In genomic region chr16:87861300-87862099, GRCh38 we compare ENCODE assay signal across 8 cellular contexts. TPM values are rescaled to one million over a fixed set of nuclear protein-coding genes. Genes with fewer than 3 reads are reported as not detected.
DNase-seq lines count a peak whose midpoint lies in the region; ATAC-seq, FAIRE-seq and TF ChIP-seq lines count a peak whose summit lies in the region.
"Not testable (repeated sequence)": the region's sequence is repeated elsewhere in the genome, so short reads cannot be mapped to it uniquely, and the experiment has no call there.

No MANE protein-coding gene starts in this region.

- TF ChIP-seq RAD21 in HepG2 (CRISPR knock-in tag; IDR thresholded peaks at IDR 0.05): 0 out of 2 replicates have a peak, but pooled peaks have one; percentile 19

- CTCF ChIA-PET in Calu3 (lab: Charles Lee); HepG2 (lab: Yijun Ruan, JAX; ENCODE audit: low intra/inter-chr PET ratio, low total read pairs): not testable (repeated sequence)
- CTCF ChIA-PET in WTC11 (lab: Charles Lee): interaction anchor here (1.2 kb wide), 1 partner anchor 12 kb away, joined by 3 read pairs; no protein-coding TSS in a partner anchor

- peak overlapping the region; percentile 76 for H3K27ac Mint-ChIP-seq in Calu3 (ENCODE audit: unreplicated experiment)
- H3K27ac Mint-ChIP-seq in WTC11; activated T-helper 2 cell treated with anti-CD3 and anti-CD28 coated beads, Interferon-gamma antibody, Interleukin-2, Interleukin-4, amounts not matched to agents 10 μg/mL and 5 μg/mL and 100 μg/mL, durations not matched to agents 14 hours and 24 hours and 36 hours: not testable (repeated sequence)
- peak overlapping the region; percentile 84 for H3K27ac Mint-ChIP-seq in central memory CD8-positive, alpha-beta T cell (ENCODE audit: low read depth)

- POLR2A ChIA-PET in WTC11 (lab: Charles Lee): not testable (repeated sequence)
- POLR2A ChIA-PET in HepG2 (lab: Yijun Ruan, JAX): interaction anchor here (1.0 to 13.8 kb wide), 10 partner anchors 6 to 96 kb away, joined by 3 to 399 read pairs (median 4); partner anchors contain the start of genes BANP, KLHDC4 and SLC7A5

- H3K27me3 Mint-ChIP-seq in Calu3 (ENCODE audit: unreplicated experiment); activated T-helper 2 cell treated with anti-CD3 and anti-CD28 coated beads, Interferon-gamma antibody, Interleukin-2, Interleukin-4, amounts not matched to agents 10 μg/mL and 5 μg/mL and 100 μg/mL, durations not matched to agents 14 hours and 24 hours and 36 hours (ENCODE audit: low read depth); central memory CD8-positive, alpha-beta T cell: not testable (repeated sequence)
- peaks cover 48% of the 10 kb centered on the region for H3K27me3 Mint-ChIP-seq in WTC11 (ENCODE audit: low read depth)

- H3K4me1 ChIP-seq in OCI-LY1 (ENCODE audit: insufficient read depth, low read length, severe bottlenecking): peaks cover 96% of the 10 kb centered on the region
- peaks cover 97% of the 10 kb centered on the region for H3K4me1 ChIP-seq in HepG2 (ENCODE audit: insufficient read depth, low read length)
- H3K4me1 ChIP-seq in sigmoid colon: peaks cover 0 to 97% (median 76%) of the 10 kb centered on the region in 4 donors

- DNase-seq in Calu3; WTC11 (ENCODE audit: low spot score); activated T-helper 2 cell treated with anti-CD3 and anti-CD28 coated beads, Interferon-gamma antibody, Interleukin-2, Interleukin-4, amounts not matched to agents 10 μg/mL and 5 μg/mL and 100 μg/mL, durations not matched to agents 14 hours and 24 hours and 36 hours (ENCODE audit: low spot score); central memory CD8-positive, alpha-beta T cell (ENCODE audit: low spot score in 2 of 2); sigmoid colon: not testable (repeated sequence)
- peak; percentile 95 for DNase-seq in HepG2 (ENCODE audit: low spot score)

- not testable (repeated sequence) for H4K20me1 ChIP-seq in OCI-LY1 (ENCODE audit: insufficient read depth, low read length)
- peaks cover 56% of the 10 kb centered on the region for H4K20me1 ChIP-seq in HepG2 (ENCODE audit: insufficient read depth, low read length)

- not testable (repeated sequence) for H3K9me3 ChIP-seq in OCI-LY1 (ENCODE audit: low read length); HepG2 (ENCODE audit: low read length); sigmoid colon

- H3K36me3 Mint-ChIP-seq in Calu3 (ENCODE audit: insufficient read depth, unreplicated experiment): peaks cover 98% of the 10 kb centered on the region
- H3K36me3 Mint-ChIP-seq in WTC11: peaks cover 27% of the 10 kb centered on the region
- peaks cover 89% of the 10 kb centered on the region for H3K36me3 Mint-ChIP-seq in activated T-helper 2 cell treated with anti-CD3 and anti-CD28 coated beads, Interferon-gamma antibody, Interleukin-2, Interleukin-4, amounts not matched to agents 10 μg/mL and 5 μg/mL and 100 μg/mL, durations not matched to agents 14 hours and 24 hours and 36 hours (ENCODE audit: low read depth)
- peaks cover 43% of the 10 kb centered on the region for H3K36me3 Mint-ChIP-seq in central memory CD8-positive, alpha-beta T cell (ENCODE audit: insufficient read depth)

- peak overlapping the region; percentile 30; the same call in 1 of the 2 replicates for H3K9ac ChIP-seq in OCI-LY1 (ENCODE audit: low read length)
- H3K9ac ChIP-seq in HepG2 (ENCODE audit: insufficient read depth, low read depth, low read length): peak overlapping the region; percentile 71

- intact Hi-C loops in Calu3 (cut with micrococcal nuclease; ENCODE audit: unreplicated experiment); activated T-helper 2 cell treated with anti-CD3 and anti-CD28 coated beads, Interferon-gamma antibody, Interleukin-2, Interleukin-4, amounts not matched to agents 10 μg/mL and 5 μg/mL and 100 μg/mL, durations not matched to agents 14 hours and 24 hours and 36 hours (cut with micrococcal nuclease); HepG2 (cut with micrococcal nuclease; ENCODE audit: unreplicated experiment); sigmoid colon (cut with DNase I): not testable (repeated sequence)

- TF ChIP-seq CTCF in Calu3 (IDR thresholded peaks at IDR 0.05; ENCODE audit: unreplicated experiment); OCI-LY1 (IDR thresholded peaks at IDR 0.05; ENCODE audit: low read length); WTC11 (IDR thresholded peaks at IDR 0.05); sigmoid colon (IDR thresholded peaks at IDR 0.05): not testable (repeated sequence)
- TF ChIP-seq CTCF in HepG2 (CRISPR knock-in tag; IDR thresholded peaks at IDR 0.05): peak; percentile 29; the same call in 1 of the 2 replicates

- peak overlapping the region; percentile 58 for H3K4me2 ChIP-seq in OCI-LY1 (ENCODE audit: low read length)
- H3K4me2 ChIP-seq in HepG2 (ENCODE audit: low read depth, low read length): peak overlapping the region; percentile 77

- H3K4me3 Mint-ChIP-seq in Calu3 (ENCODE audit: low read depth, unreplicated experiment): peak overlapping the region; percentile 54
- H3K4me3 Mint-ChIP-seq in WTC11; central memory CD8-positive, alpha-beta T cell: not testable (repeated sequence)
- H3K4me3 Mint-ChIP-seq in activated T-helper 2 cell treated with anti-CD3 and anti-CD28 coated beads, Interferon-gamma antibody, Interleukin-2, Interleukin-4, amounts not matched to agents 10 μg/mL and 5 μg/mL and 100 μg/mL, durations not matched to agents 14 hours and 24 hours and 36 hours (ENCODE audit: low read depth): peak overlapping the region; percentile 33

- H3K4me3 ChIP-seq in OCI-LY1 (ENCODE audit: low read depth, low read length, poor library complexity, severe bottlenecking): peak overlapping the region; percentile 28
- peak overlapping the region in 1 of 3 experiments; percentile 66; a peak in 4 of 6 replicates for H3K4me3 ChIP-seq in HepG2 (replicated peaks in 1 of 3; ENCODE audit: insufficient read depth in 1 of 3, low read depth in 2 of 3, low read length in 3 of 3)
- not testable (repeated sequence) for H3K4me3 ChIP-seq in sigmoid colon

- not testable (repeated sequence) for BruUV-seq in Calu3 (replicated peaks; lab: Mats Ljungman, UMichigan); HepG2 (replicated peaks; lab: Mats Ljungman, UMichigan)

- H3F3A ChIP-seq in OCI-LY1 (ENCODE audit: insufficient read depth, low read length): not testable (repeated sequence)

- FAIRE-seq in HepG2 (lab: Jason Lieb, UNC): not testable (repeated sequence)

- peak in 1 of 2 experiments; percentile 13; a peak in 1 of 4 replicates for TF ChIP-seq POLR2A in HepG2 (IDR thresholded peaks at IDR 0.05; ENCODE audit: insufficient read depth in 1 of 2, low read depth in 2 of 2, low read length in 2 of 2)
- TF ChIP-seq POLR2A in sigmoid colon (IDR thresholded peaks at IDR 0.05): not testable (repeated sequence)

- H3K9me3 Mint-ChIP-seq in Calu3 (ENCODE audit: low read depth, unreplicated experiment); WTC11; activated T-helper 2 cell treated with anti-CD3 and anti-CD28 coated beads, Interferon-gamma antibody, Interleukin-2, Interleukin-4, amounts not matched to agents 10 μg/mL and 5 μg/mL and 100 μg/mL, durations not matched to agents 14 hours and 24 hours and 36 hours; central memory CD8-positive, alpha-beta T cell: not testable (repeated sequence)

- in situ Hi-C loops in HepG2 (cut with HindIII; ENCODE audit: extremely low pct_ligation_motif_present, low pct_unique_long_range_greater_than_20kb): loop anchor here (25.0 kb wide), 1 partner anchor 474 kb away; the partner anchor contains the start of genes FBXO31 and MAP1LC3B

- H3K4me1 Mint-ChIP-seq in Calu3 (ENCODE audit: low read depth, unreplicated experiment): peaks cover 69% of the 10 kb centered on the region
- H3K4me1 Mint-ChIP-seq in WTC11: peaks cover 26% of the 10 kb centered on the region
- H3K4me1 Mint-ChIP-seq in activated T-helper 2 cell treated with anti-CD3 and anti-CD28 coated beads, Interferon-gamma antibody, Interleukin-2, Interleukin-4, amounts not matched to agents 10 μg/mL and 5 μg/mL and 100 μg/mL, durations not matched to agents 14 hours and 24 hours and 36 hours (ENCODE audit: low read depth): peaks cover 61% of the 10 kb centered on the region
- peaks cover 40% of the 10 kb centered on the region for H3K4me1 Mint-ChIP-seq in central memory CD8-positive, alpha-beta T cell

- not testable (repeated sequence) for H3K9me2 ChIP-seq in OCI-LY1 (ENCODE audit: low read depth, low read length)

- ATAC-seq in WTC11; central memory CD8-positive, alpha-beta T cell (replicated peaks; ENCODE audit: extremely low read depth, poor library complexity, severe bottlenecking): not testable (repeated sequence)
- ATAC-seq in HepG2: peak; percentile 46

- TF ChIP-seq EP300 in HepG2 (IDR thresholded peaks at IDR 0.05; ENCODE audit: low read depth in 2 of 2, low read length in 2 of 2) (peak; percentile 78 to 81; a peak in 3 of 4 replicates), HepG2 (CRISPR knock-in tag; IDR thresholded peaks at IDR 0.05; ENCODE audit: borderline replicate concordance) (peak; percentile 83)
- TF ChIP-seq EP300 in sigmoid colon (IDR thresholded peaks at IDR 0.05): not testable (repeated sequence)

- peak overlapping the region; percentile 69 for H3K27ac ChIP-seq in OCI-LY1 (ENCODE audit: low read depth, low read length, poor library complexity, severe bottlenecking)
- peak overlapping the region; percentile 98 for H3K27ac ChIP-seq in HepG2 (ENCODE audit: extremely low read length, insufficient read depth, low read length)
- H3K27ac ChIP-seq in sigmoid colon: peak overlapping the region in 3 of 4 donors; percentile 72 to 87 (median 87)
- peak overlapping the region; percentile 7 for H3K27ac ChIP-seq in temporal lobe (ENCODE audit: low read depth, low read length)

- H3K36me3 ChIP-seq in OCI-LY1 (ENCODE audit: insufficient read depth, low read length): peaks cover 67% of the 10 kb centered on the region
- not testable (repeated sequence) for H3K36me3 ChIP-seq in HepG2 (replicated peaks in 1 of 2; ENCODE audit: control insufficient read depth in 1 of 2, insufficient read depth in 2 of 2, low read length in 2 of 2); sigmoid colon

- 16% methylated on average over 17 of the region's 18 CpGs for WGBS in HepG2 (ENCODE audit: low lambda C conversion rate)
- WGBS in sigmoid colon, 2 donors: 92% methylated on average over 18 of the region's 18 CpGs

- H3K27me3 ChIP-seq in OCI-LY1 (ENCODE audit: insufficient read depth, low read length); HepG2 (ENCODE audit: control insufficient read depth in 1 of 2, insufficient read depth in 2 of 2, low read length in 2 of 2); sigmoid colon: not testable (repeated sequence)

- peaks cover 55% of the 10 kb centered on the region for H3K79me2 ChIP-seq in OCI-LY1 (ENCODE audit: insufficient read depth, low read length)
- peaks cover 91% of the 10 kb centered on the region for H3K79me2 ChIP-seq in HepG2 (ENCODE audit: insufficient read depth, low read length)

- H2AFZ ChIP-seq in OCI-LY1 (ENCODE audit: low read length); HepG2 (ENCODE audit: low read length): not testable (repeated sequence)

RNA-seq across cellular contexts. Expression of gene SLC7A5, which starts 7.8 kb away (rescaled TPM):
- total RNA-seq in Calu3 (2022) (379 and 501 TPM in 2 replicates), WTC11 (2021) (105 to 197 TPM (median 107 TPM) in 3 replicates), HepG2 (2016; rRNA removed; fragmentation: Illumina TruSeq; extraction: Trizol) (84.4 and 155 TPM in 2 replicates), sigmoid colon (1 to 10 TPM; 2.9 to 8.1 (median 3.6) TPM), temporal lobe (21.1 TPM)
- 271 TPM in 2 replicates for total RNA-seq in activated T-helper 2 cell treated with anti-CD3 and anti-CD28 coated beads, Interferon-gamma antibody, Interleukin-2, Interleukin-4, amounts not matched to agents 10 μg/mL and 5 μg/mL and 100 μg/mL, durations not matched to agents 14 hours and 24 hours and 36 hours
- total RNA-seq in HepG2 (2016; cell fraction: cytosol; rRNA removed; fragmentation: Illumina TruSeq; extraction: Trizol; ENCODE audit: low read depth): 20.4 and 21.0 TPM in 2 replicates
- 65.4 and 165 TPM in 2 replicates for total RNA-seq in HepG2 (2016; cell fraction: insoluble cytoplasmic fraction; rRNA removed; fragmentation: Illumina TruSeq; extraction: Trizol)
- 76.8 and 82.0 TPM in 2 replicates for total RNA-seq in HepG2 (2016; cell fraction: membrane; rRNA removed; fragmentation: Illumina TruSeq; extraction: Trizol)
- 144 and 171 TPM in 2 replicates for total RNA-seq in HepG2 (2016; cell fraction: nucleus; rRNA removed; fragmentation: Illumina TruSeq; extraction: Trizol)
- polyA plus RNA-seq in HepG2 (2011; rRNA removed) (79.6 and 84.0 TPM in 2 replicates), sigmoid colon (10 to 100 TPM in 1 of 3 donors, 1 to 10 TPM in 1, under 1 TPM in 1; 0.60 to 44.5 (median 1.2) TPM)
- 58.4 and 80.8 TPM in 2 replicates for polyA plus RNA-seq in HepG2 (2011; cell fraction: cytosol; rRNA removed)
- 118 and 147 TPM in 2 replicates for polyA plus RNA-seq in HepG2 (2011; cell fraction: nucleus; rRNA removed)
- 135 and 207 TPM in 2 replicates for polyA plus RNA-seq in HepG2 (2012)
- 17.8 and 19.1 TPM in 2 replicates for polyA plus RNA-seq in HepG2 (2016; cell fraction: cytosol; fragmentation: Illumina TruSeq; extraction: Trizol; ENCODE audit: low read depth)
- 93.2 and 121 TPM in 2 replicates for polyA plus RNA-seq in HepG2 (2016; cell fraction: insoluble cytoplasmic fraction; fragmentation: Illumina TruSeq; extraction: Trizol; ENCODE audit: low read depth)
- 56.5 and 59.3 TPM in 2 replicates for polyA plus RNA-seq in HepG2 (2016; cell fraction: membrane; fragmentation: Illumina TruSeq; extraction: Trizol; ENCODE audit: low read depth)
- 307 and 313 TPM in 2 replicates for polyA plus RNA-seq in HepG2 (2016; cell fraction: nucleus; fragmentation: Illumina TruSeq; extraction: Trizol; ENCODE audit: insufficient read depth, low read depth)
- 157 and 170 TPM in 2 replicates for polyA minus RNA-seq in HepG2 (2011; rRNA and poly(A)+ RNA removed; ENCODE audit: low replicate concordance)
- polyA minus RNA-seq in HepG2 (2011; cell fraction: cytosol; rRNA and poly(A)+ RNA removed): 88.7 and 88.8 TPM in 2 replicates
- 35.7 and 42.5 TPM in 2 replicates for polyA minus RNA-seq in HepG2 (2011; cell fraction: nucleus; rRNA and poly(A)+ RNA removed)

Comparison
In these comparisons a context has a peak if more than half of its experiments do, and no peak if none do; other contexts are left out.
1. H3K27ac ChIP-seq: peak in every context shown above with its lines; median percentile 98 in HepG2; 87 in sigmoid colon; 69 in OCI-LY1; 7 in temporal lobe.